Comparison of ENCODE assay signal across 8 cellular contexts in the genomic region with DNA sequence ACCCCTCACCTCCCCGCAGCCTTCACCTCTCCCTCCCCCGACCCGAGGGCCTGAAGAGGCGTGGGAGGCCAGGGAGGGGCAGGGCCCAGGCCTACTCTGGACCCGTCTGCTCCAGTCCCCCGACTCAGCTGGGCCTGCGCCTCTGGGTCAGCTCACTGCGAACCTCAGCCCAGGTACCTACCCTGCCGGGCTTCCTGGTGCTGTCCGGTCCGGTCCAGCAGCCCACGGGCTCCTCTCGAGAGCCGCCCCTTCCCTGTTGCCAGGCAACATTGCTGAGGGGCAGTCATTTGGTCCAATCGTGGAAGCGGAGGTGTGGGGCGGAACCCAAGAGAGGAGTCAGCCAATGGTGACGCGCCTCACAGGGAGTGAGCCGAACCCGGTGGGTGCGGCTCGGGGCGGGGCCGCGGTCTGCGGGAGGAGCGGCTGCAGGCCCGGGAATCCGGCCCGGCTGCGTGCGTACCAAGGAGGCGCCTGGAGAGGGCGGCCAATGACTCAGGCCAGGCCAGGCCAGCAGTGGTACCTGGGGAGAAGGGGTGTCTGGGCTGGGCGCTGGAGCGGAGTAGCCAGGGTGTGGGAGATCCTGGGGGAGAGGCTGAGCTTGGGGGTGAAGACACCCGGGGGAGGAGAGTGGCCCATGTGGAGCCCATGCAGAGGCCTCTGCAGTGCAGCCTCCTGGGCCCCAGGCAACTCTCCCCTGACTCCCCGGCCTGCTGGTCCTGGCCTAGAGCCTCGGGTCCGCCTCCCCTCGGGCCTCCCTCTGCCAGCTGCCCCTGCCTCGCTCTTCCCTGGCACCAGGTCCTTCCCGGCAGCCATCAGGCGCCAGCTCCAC. TPM values are rescaled to one million over a fixed set of nuclear protein-coding genes. Genes with fewer than 3 reads are reported as not detected.
DNase-seq lines count a peak whose midpoint lies in the region; ATAC-seq and TF ChIP-seq lines count a peak whose summit lies in the region.

A gene with protein sequence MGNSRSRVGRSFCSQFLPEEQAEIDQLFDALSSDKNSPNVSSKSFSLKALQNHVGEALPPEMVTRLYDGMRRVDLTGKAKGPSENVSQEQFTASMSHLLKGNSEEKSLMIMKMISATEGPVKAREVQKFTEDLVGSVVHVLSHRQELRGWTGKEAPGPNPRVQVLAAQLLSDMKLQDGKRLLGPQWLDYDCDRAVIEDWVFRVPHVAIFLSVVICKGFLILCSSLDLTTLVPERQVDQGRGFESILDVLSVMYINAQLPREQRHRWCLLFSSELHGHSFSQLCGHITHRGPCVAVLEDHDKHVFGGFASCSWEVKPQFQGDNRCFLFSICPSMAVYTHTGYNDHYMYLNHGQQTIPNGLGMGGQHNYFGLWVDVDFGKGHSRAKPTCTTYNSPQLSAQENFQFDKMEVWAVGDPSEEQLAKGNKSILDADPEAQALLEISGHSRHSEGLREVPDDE (minus strand): TSS at position 240 of the 829 bp plus-strand sequence. CDS start 6,573 bp downstream, outside the sequence.

- H3K9ac ChIP-seq in OCI-LY1 (ENCODE audit: low read length) = peak within 1 kb of the TSS; percentile 67

- no peaks in the 10 kb centered on the region for H3K79me2 ChIP-seq in OCI-LY1 (ENCODE audit: insufficient read depth, low read length)

- no peaks in the 10 kb centered on the region for H3K27me3 ChIP-seq in OCI-LY1 (ENCODE audit: insufficient read depth, low read length)

- 0 out of 2 replicates have a peak, but pooled peaks cover 9% of the 10 kb centered on the region for H3F3A ChIP-seq in OCI-LY1 (ENCODE audit: insufficient read depth, low read length)

- TF ChIP-seq CTCF in C4-2B (conservative IDR thresholded peaks at IDR 0.05) (no peak), OCI-LY1 (IDR thresholded peaks at IDR 0.05; ENCODE audit: low read length) (peak; percentile 7; the same call in 1 of the 2 replicates), endothelial cell (IDR thresholded peaks at IDR 0.05; ENCODE audit: unreplicated experiment) (no peak)

- H4K20me1 ChIP-seq in OCI-LY1 (ENCODE audit: insufficient read depth, low read length) = no peaks in the 10 kb centered on the region

- no peaks in the 10 kb centered on the region for H3K36me3 ChIP-seq in OCI-LY1 (ENCODE audit: insufficient read depth, low read length)

- peak; percentile 96 for ATAC-seq in HG03460 (IDR thresholded peaks at IDR 0.05; ENCODE audit: unreplicated experiment)

- H3K4me1 Mint-ChIP-seq in endothelial cell (ENCODE audit: unreplicated experiment) = peaks cover 7% of the 10 kb centered on the region

- H3K9me3 Mint-ChIP-seq in endothelial cell (ENCODE audit: unreplicated experiment) = no peaks in the 10 kb centered on the region

- H3K9me3 ChIP-seq in OCI-LY1 (ENCODE audit: low read length) = no peaks in the 10 kb centered on the region

- H3K4me2 ChIP-seq in OCI-LY1 (ENCODE audit: low read length) = peak within 1 kb of the TSS; percentile 79

- H3K27me3 Mint-ChIP-seq in endothelial cell (ENCODE audit: unreplicated experiment) = peaks cover 1% of the 10 kb centered on the region

- H3K36me3 Mint-ChIP-seq in endothelial cell (ENCODE audit: low read depth, unreplicated experiment) = peaks cover 3% of the 10 kb centered on the region

- H3K4me1 ChIP-seq in OCI-LY1 (ENCODE audit: insufficient read depth, low read length, severe bottlenecking) = peaks cover 42% of the 10 kb centered on the region

- H3K27ac Mint-ChIP-seq in endothelial cell (ENCODE audit: unreplicated experiment) = peak within 1 kb of the TSS; percentile 42

- peak within 1 kb of the TSS; percentile 69 for H3K4me3 ChIP-seq in OCI-LY1 (ENCODE audit: low read depth, low read length, poor library complexity, severe bottlenecking)

- no peak within 1 kb of the TSS for H2AFZ ChIP-seq in OCI-LY1 (ENCODE audit: low read length)

- peak within 1 kb of the TSS; percentile 90 for H3K27ac ChIP-seq in C4-2B
- peak within 1 kb of the TSS; percentile 87 for H3K27ac ChIP-seq in OCI-LY1 (ENCODE audit: low read depth, low read length, poor library complexity, severe bottlenecking)

- peak within 1 kb of the TSS; percentile 89 for H3K4me3 Mint-ChIP-seq in endothelial cell (ENCODE audit: unreplicated experiment)

- DNase-seq in GM19240 (ENCODE audit: insufficient read length, low spot score) = peak; percentile 88
- DNase-seq in activated CD8-positive, alpha-beta memory T cell treated with anti-CD3 and anti-CD28 coated beads, Interleukin-2, amount 50 U/mL, for 48 hours = peak; percentile 98
- DNase-seq in endothelial cell (ENCODE audit: low spot score) = peak; percentile 98
- DNase-seq in midbrain (lab: John Stamatoyannopoulos, UW) = peak; percentile 98
- DNase-seq in stimulated activated CD8-positive, alpha-beta memory T cell treated with anti-CD3 and anti-CD28 coated beads, Interleukin-2, amount 100 ng/mL, for 1 hour (ENCODE audit: low read depth in 2 of 2) = peak; percentile 95 to 96

- no peaks in the 10 kb centered on the region for H3K9me2 ChIP-seq in OCI-LY1 (ENCODE audit: low read depth, low read length)

RNA-seq across cellular contexts. Expression of the gene that starts here (rescaled TPM):
- total RNA-seq in endothelial cell (ENCODE audit: unreplicated experiment) = 34.2 TPM

Comparison
In these comparisons a context has a peak if more than half of its experiments do, and no peak if none do; other contexts are left out.
1. Peak in every context shown above with its lines: DNase-seq, ATAC-seq, H3K4me3 ChIP-seq and H3K27ac ChIP-seq.